In genomic region chr2:107808986-107809385, GRCh38 we compare ENCODE assay signal across 14 cellular contexts. TPM values are rescaled to one million over a fixed set of nuclear protein-coding genes. Genes with fewer than 3 reads are reported as not detected.
DNase-seq lines count a peak whose midpoint lies in the region; ATAC-seq and TF ChIP-seq lines count a peak whose summit lies in the region.
"Had no signal": no experiment of that assay in that cellular context is flagged by ENCODE, and none has a peak within 500 bp of the region (broad histone marks: within the 10 kb centered on the region; RNA-seq: fewer than 3 reads in every experiment).

No MANE protein-coding gene starts in this region.

- H3K27ac ChIP-seq in VCaP = peak overlapping the region; percentile 68

- no peaks in the 10 kb centered on the region for H3K36me3 Mint-ChIP-seq in T-helper 17 cell (ENCODE audit: low read depth)
- H3K36me3 Mint-ChIP-seq: stimulated activated memory B cell treated with anti-CD40 and anti-IgM and Interleukin-4, amounts not matched to agents 10 μg/mL and 1 μg/mL and 100 μg/mL, for 72 hours had no signal

- no peak overlapping the region for H3K4me3 Mint-ChIP-seq in T-helper 17 cell
- H3K4me3 Mint-ChIP-seq: B cell; nephron; stimulated activated memory B cell treated with anti-CD40 and anti-IgM and Interleukin-4, amounts not matched to agents 10 μg/mL and 1 μg/mL and 100 μg/mL, for 72 hours had no signal

- TF ChIP-seq CTCF in LNCaP clone FGC (IDR thresholded peaks at IDR 0.05; ENCODE audit: control insufficient read depth, extremely low read depth, insufficient read depth) (no peak), VCaP (conservative IDR thresholded peaks at IDR 0.05) (no peak)

- ATAC-seq in left lobe of liver (peak; percentile 46), GM18511 (IDR thresholded peaks at IDR 0.05; ENCODE audit: unreplicated experiment) (no peak), T-helper 17 cell (no peak)
- ATAC-seq: stimulated activated memory B cell treated with anti-CD40 and anti-IgM and Interleukin-4, amounts not matched to agents 10 μg/mL and 1 μg/mL and 100 μg/mL, for 72 hours had no signal

- DNase-seq in Ammon's horn (ENCODE audit: low spot score) (peak; percentile 24), LNCaP clone FGC (ENCODE audit: low read depth) (peak; percentile 25), left lobe of liver (ENCODE audit: low spot score) (no peak), dermis blood vessel endothelial cell (no peak), T-helper 17 cell (no peak)
- DNase-seq in stimulated activated CD4-positive, alpha-beta T cell treated with anti-CD3 and anti-CD28 coated beads, Interleukin-15, amount 100 ng/mL, for 24 hours = no peak
- DNase-seq: activated CD4-positive, alpha-beta T cell treated with anti-CD3 and anti-CD28 coated beads, Interleukin-2, amount 50 U/mL, for 4 hours had no signal

- no peak overlapping the region for H3K4me3 ChIP-seq in LNCaP clone FGC (ENCODE audit: low read depth, low read length)

- no peaks in the 10 kb centered on the region for H3K9me3 ChIP-seq in T-helper 17 cell (ENCODE audit: control insufficient read depth, low read length, poor library complexity, severe bottlenecking)

- no peaks in the 10 kb centered on the region for H3K4me1 Mint-ChIP-seq in T-helper 17 cell
- H3K4me1 Mint-ChIP-seq: B cell; stimulated activated memory B cell treated with anti-CD40 and anti-IgM and Interleukin-4, amounts not matched to agents 10 μg/mL and 1 μg/mL and 100 μg/mL, for 72 hours had no signal

- no peak overlapping the region for H3K27ac Mint-ChIP-seq in T-helper 17 cell
- H3K27ac Mint-ChIP-seq: activated T-helper 2 cell treated with anti-CD3 and anti-CD28 coated beads, Interferon-gamma antibody, Interleukin-2, Interleukin-4, amounts not matched to agents 10 μg/mL and 5 μg/mL and 100 μg/mL, durations not matched to agents 14 hours and 24 hours and 36 hours; B cell; nephron; stimulated activated memory B cell treated with anti-CD40 and anti-IgM and Interleukin-4, amounts not matched to agents 10 μg/mL and 1 μg/mL and 100 μg/mL, for 72 hours had no signal

- H3K27me3 Mint-ChIP-seq in T-helper 17 cell = no peaks in the 10 kb centered on the region
- H3K27me3 Mint-ChIP-seq: B cell; stimulated activated memory B cell treated with anti-CD40 and anti-IgM and Interleukin-4, amounts not matched to agents 10 μg/mL and 1 μg/mL and 100 μg/mL, for 72 hours had no signal

RNA-seq across cellular contexts. Expression of gene RGPD4, which starts 17.7 kb away (rescaled TPM):
- total RNA-seq in left lobe of liver (not detected), dermis blood vessel endothelial cell (not detected in 2 replicates), T-helper 17 cell (under 1 TPM in 1 of 2 donors, not detected in 1; 0.39 TPM)
- total RNA-seq: B cell; T-helper 2 cell treated with Interferon-gamma antibody and Interleukin-4, amounts not matched to agents 100 ng/mL and 5 ng/mL, for 36 hours had no signal

Comparison
In these comparisons a context has a peak if more than half of its experiments do, and no peak if none do; other contexts are left out.
1. DNase-seq: peak in Ammon's horn (single experiment) and LNCaP clone FGC (single experiment); none in left lobe of liver (single experiment), dermis blood vessel endothelial cell (single experiment), T-helper 17 cell (0 of 3) and stimulated activated CD4-positive, alpha-beta T cell treated with anti-CD3 and anti-CD28 coated beads, Interleukin-15, amount 100 ng/mL, for 24 hours (single experiment).